Comparison of ENCODE assay signal across 9 cellular contexts in the genomic region with DNA sequence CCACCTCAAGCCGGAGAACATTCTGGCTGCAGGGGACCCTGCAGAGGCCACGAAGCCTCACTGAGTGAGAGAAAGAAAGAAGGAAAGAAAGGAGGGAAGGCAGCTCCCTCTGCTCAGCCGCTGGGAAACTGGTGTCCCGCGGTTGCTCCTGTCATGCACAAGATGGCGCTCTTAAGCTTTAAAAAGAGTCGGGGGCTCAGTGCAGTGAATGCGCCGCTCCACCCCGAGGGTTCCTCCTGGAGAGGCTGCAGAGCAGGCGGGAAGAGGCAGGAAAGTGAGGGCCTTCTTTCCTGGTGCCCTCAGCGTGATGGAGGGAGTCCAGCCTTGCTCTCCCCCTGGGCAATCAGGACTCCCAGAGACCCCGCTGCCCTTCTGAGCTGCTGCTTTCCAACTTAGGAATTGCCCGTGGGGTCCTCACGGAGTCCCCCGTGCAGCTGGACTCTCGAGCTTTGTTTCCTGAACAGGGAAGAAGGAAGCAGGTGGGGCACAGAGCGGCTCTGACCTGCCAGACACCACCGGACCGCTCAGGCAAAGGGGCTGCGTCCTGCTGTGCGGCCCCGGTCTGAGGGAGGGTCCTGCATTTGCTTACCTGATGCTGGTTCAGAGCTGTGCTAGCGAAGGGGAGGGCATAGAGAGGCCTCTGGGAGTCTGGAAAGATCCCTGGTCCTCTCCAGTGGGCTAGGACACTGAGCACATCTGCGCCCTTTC.
DNase-seq lines count a peak whose midpoint lies in the region; ATAC-seq, FAIRE-seq and TF ChIP-seq lines count a peak whose summit lies in the region.
"Had no signal": no experiment of that assay in that cellular context is flagged by ENCODE, and none has a peak within 500 bp of the region (broad histone marks: within the 10 kb centered on the region; RNA-seq: fewer than 3 reads in every experiment).

No MANE protein-coding gene starts in this region.

- no peak for FAIRE-seq in H54 (lab: Jason Lieb, UNC)
- FAIRE-seq: colon had no signal

- DNase-seq in BJ (ENCODE audit: low read depth), result no peak
- peak; percentile 25 for DNase-seq in H54 (ENCODE audit: insufficient read length, low spot score)
- DNase-seq in PC-9, result peak in 1 of 2 experiments; percentile 2
- peak; percentile 58 to 89 for DNase-seq in cardiac muscle cell (ENCODE audit: low read depth in 1 of 2, low spot score in 1 of 2)
- peak; percentile 65 for DNase-seq in superior temporal gyrus (ENCODE audit: extremely low spot score)
- no peak for DNase-seq in uterus

- H3K36me3 ChIP-seq in BJ (ENCODE audit: control insufficient read depth, insufficient read depth, low read length) (no peaks in the 10 kb centered on the region), PC-9 (ENCODE audit: low read depth) (no peaks in the 10 kb centered on the region), cardiac muscle cell (no peaks in the 10 kb centered on the region), uterus (no peaks in the 10 kb centered on the region)

- H3K27me3 ChIP-seq in BJ (ENCODE audit: control insufficient read depth, insufficient read depth, low read length) (no peaks in the 10 kb centered on the region), PC-9 (ENCODE audit: insufficient read depth, low read depth) (peaks cover 42% of the 10 kb centered on the region), cardiac muscle cell (peaks cover 23% of the 10 kb centered on the region), uterus (peaks cover 0 to 8% of the 10 kb centered on the region in 2 donors)

- H3K9me3 ChIP-seq in PC-9 (ENCODE audit: insufficient read depth, low read depth), result no peaks in the 10 kb centered on the region
- H3K9me3 ChIP-seq in cardiac muscle cell (ENCODE audit: low read depth), result no peaks in the 10 kb centered on the region
- no peaks in the 10 kb centered on the region for H3K9me3 ChIP-seq in uterus

- H3K4me1 ChIP-seq in PC-9 (replicated peaks; ENCODE audit: insufficient read depth) (no peaks in the 10 kb centered on the region), cardiac muscle cell (ENCODE audit: low read depth) (no peaks in the 10 kb centered on the region), uterus (no peaks in the 10 kb centered on the region)

- no peaks in the 10 kb centered on the region for H3K79me2 ChIP-seq in PC-9 (ENCODE audit: low read depth)

- no peak overlapping the region for H3K4me2 ChIP-seq in PC-9

- CTCF ChIA-PET in BJ (lab: Yijun Ruan, JAX), result interaction anchor here (0.6 kb wide), 1 partner anchor 1692 kb away, joined by 3 read pairs; no protein-coding TSS in a partner anchor
- CTCF ChIA-PET in PC-9 (lab: Charles Lee), result no interaction called here

- no peak overlapping the region for H3K27ac ChIP-seq in PC-9
- H3K27ac ChIP-seq in cardiac muscle cell, result no peak overlapping the region
- no peak overlapping the region for H3K27ac ChIP-seq in uterus

- TF ChIP-seq CTCF in BJ (IDR thresholded peaks at IDR 0.05; ENCODE audit: insufficient read depth, low read depth, low read length) (0 out of 2 replicates have a peak, but pooled peaks have one; percentile 5), PC-9 (conservative IDR thresholded peaks at IDR 0.05) (peak; percentile 50), cardiac muscle cell (IDR thresholded peaks at IDR 0.05; ENCODE audit: low read depth, low read length) (peak; percentile 65), uterus (IDR thresholded peaks at IDR 0.05) (peak in 1 of 4 experiments; percentile 20)

- POLR2A ChIA-PET in BJ (lab: Charles Lee) (no interaction called here), PC-9 (lab: Charles Lee; ENCODE audit: unreplicated experiment) (no interaction called here)

- H4K20me1 ChIP-seq in PC-9 (ENCODE audit: insufficient read depth), result no peaks in the 10 kb centered on the region

- intact Hi-C loops in PC-9 (cut with micrococcal nuclease; ENCODE audit: unreplicated experiment), result no loop called here
- intact Hi-C loops in uterus (cut with DNase I; ENCODE audit: low total_unique reads), result no loop called here

- ATAC-seq in GM18520 (IDR thresholded peaks at IDR 0.05; ENCODE audit: unreplicated experiment), result no peak
- no peak for ATAC-seq in activated CD4-positive, CD25-positive, alpha-beta regulatory T cell treated with anti-CD3 and anti-CD28 coated beads, Interleukin-2, amount 50 U/mL, for 24 hours

- no peak for TF ChIP-seq POLR2A in H54 (IDR thresholded peaks at IDR 0.05; ENCODE audit: low read depth, low read length)
- no peak for TF ChIP-seq POLR2A in uterus (IDR thresholded peaks at IDR 0.05)

- H3F3A ChIP-seq in PC-9 (ENCODE audit: insufficient read depth, low read depth), result no peaks in the 10 kb centered on the region

- no TSS peak for BruUV-seq in PC-9 (replicated peaks; lab: Mats Ljungman, UMichigan)

- H3K4me3 ChIP-seq in BJ (ENCODE audit: low read depth, low read length), result no peak overlapping the region
- H3K4me3 ChIP-seq in PC-9, result no peak overlapping the region
- H3K4me3 ChIP-seq in cardiac muscle cell, result no peak overlapping the region
- H3K4me3 ChIP-seq in uterus, result no peak overlapping the region

- no peaks in the 10 kb centered on the region for H3K9me2 ChIP-seq in PC-9 (ENCODE audit: insufficient read depth)

- no peak overlapping the region for H2AFZ ChIP-seq in PC-9

Comparison
In these comparisons a context has a peak if more than half of its experiments do, and no peak if none do; other contexts are left out.
1. DNase-seq: peak in H54 (single experiment), cardiac muscle cell (2 of 2) and superior temporal gyrus (single experiment); none in BJ (single experiment) and uterus (0 of 2).